ENCODE assay signal across 8 cellular contexts in the genomic region with DNA sequence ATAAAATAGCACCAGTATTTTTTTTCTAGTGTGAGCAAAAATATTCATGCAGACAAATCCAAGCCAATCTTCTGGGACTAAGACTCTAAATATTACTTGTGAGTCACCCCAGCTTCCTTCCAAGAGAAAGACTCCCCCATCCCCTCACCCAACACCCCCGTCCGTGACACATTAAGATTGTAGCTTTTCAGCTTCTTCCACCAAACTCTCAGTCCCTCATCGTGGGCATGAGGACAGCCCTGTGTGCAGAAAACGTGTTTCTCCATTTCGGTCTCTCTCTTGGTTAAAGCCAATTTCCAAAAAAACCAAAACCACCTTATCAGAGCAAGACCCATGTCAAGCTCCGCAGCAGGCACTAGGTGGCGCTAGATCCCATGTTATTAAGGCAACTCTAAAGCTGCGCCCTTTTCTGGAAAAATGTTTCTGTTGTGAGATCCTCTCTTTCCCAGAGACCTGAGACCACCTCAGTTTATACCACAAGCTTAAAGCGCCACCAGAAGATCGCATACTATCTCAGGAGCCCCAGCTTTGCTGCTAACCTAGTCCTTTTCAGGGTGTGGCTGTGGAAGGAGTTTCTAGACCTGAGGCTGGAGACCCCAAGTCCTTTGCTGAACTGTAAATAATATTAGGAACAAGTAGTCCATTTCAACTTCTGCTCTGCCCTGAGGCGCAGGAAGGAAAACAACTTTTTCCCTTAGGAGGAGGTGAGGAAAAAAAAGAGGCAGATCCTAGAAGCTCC.
DNase-seq lines count a peak whose midpoint lies in the region; ATAC-seq and TF ChIP-seq lines count a peak whose summit lies in the region.

No MANE protein-coding gene starts in this region.

- H3K4me2 ChIP-seq in OCI-LY3 (ENCODE audit: low read length), result peak overlapping the region; percentile 70

- H4K20me1 ChIP-seq in OCI-LY3 (ENCODE audit: insufficient read depth, low read length), result no peaks in the 10 kb centered on the region

- H3K9me3 Mint-ChIP-seq in CD8-positive, alpha-beta T cell, result no peaks in the 10 kb centered on the region
- H3K9me3 Mint-ChIP-seq in IgD-negative memory B cell, result no peaks in the 10 kb centered on the region

- no peak for TF ChIP-seq POLR2A in erythroblast (IDR thresholded peaks at IDR 0.05; ENCODE audit: low read length)

- H3K36me3 ChIP-seq in CD8-positive, alpha-beta T cell (ENCODE audit: insufficient read depth, low read length), result no peaks in the 10 kb centered on the region
- no peaks in the 10 kb centered on the region for H3K36me3 ChIP-seq in OCI-LY3 (replicated peaks; ENCODE audit: low read depth, low read length)

- intact Hi-C loops in CD8-positive, alpha-beta T cell (cut with DNase I, micrococcal nuclease), result loop anchor here (1.0 to 5.0 kb wide), 8 partner anchors 157 to 639 kb away; no protein-coding TSS in a partner anchor

- peaks cover 29% of the 10 kb centered on the region for H3K4me1 Mint-ChIP-seq in CD8-positive, alpha-beta T cell (ENCODE audit: low read depth)
- peaks cover 22 to 28% (median 22%) of the 10 kb centered on the region in 3 donors for H3K4me1 Mint-ChIP-seq in IgD-negative memory B cell

- H3K9me3 ChIP-seq in CD8-positive, alpha-beta T cell (ENCODE audit: low read length), result no peaks in the 10 kb centered on the region
- H3K9me3 ChIP-seq in OCI-LY3 (ENCODE audit: insufficient read depth, low read length), result no peaks in the 10 kb centered on the region

- DNase-seq in CD8-positive, alpha-beta T cell, result peak; percentile 52 to 86 (median 75)
- DNase-seq in activated T-cell treated with anti-CD3 and anti-CD28 coated beads for 24 hours (ENCODE audit: low read depth) (peak; percentile 69), erythroblast (lab: John Stamatoyannopoulos, UW) (peak; percentile 82 to 91), mucosa of gallbladder (ENCODE audit: low spot score) (peak; percentile 73)
- DNase-seq in stimulated activated CD8-positive, alpha-beta memory T cell treated with anti-CD3 and anti-CD28 coated beads, Interleukin-2, amount 100 ng/mL, for 1 hour (ENCODE audit: low read depth in 2 of 2), result peak; percentile 67 to 68

- CTCF ChIA-PET in CD8-positive, alpha-beta T cell (lab: Charles Lee), result interaction anchor here (0.6 to 9.0 kb wide), 92 partner anchors 9 to 1874 kb away, joined by 3 to 345 read pairs (median 4); a partner anchor contains a TSS

- POLR2A ChIA-PET in CD8-positive, alpha-beta T cell (lab: Charles Lee), result interaction anchor here (1.0 to 5.3 kb wide), 5 partner anchors 8 to 281 kb away, joined by 3 to 45 read pairs (median 6); a partner anchor contains a TSS

- no peaks in the 10 kb centered on the region for H3K27me3 ChIP-seq in CD8-positive, alpha-beta T cell (ENCODE audit: insufficient read depth, low read length)
- peaks cover 19% of the 10 kb centered on the region; the same call in 1 of the 2 replicates for H3K27me3 ChIP-seq in OCI-LY3 (ENCODE audit: low read depth, low read length)

- H3K9ac ChIP-seq in OCI-LY3 (ENCODE audit: low read length), result peak overlapping the region; percentile 36; the same call in 1 of the 2 replicates

- no peaks in the 10 kb centered on the region for H3K36me3 Mint-ChIP-seq in CD8-positive, alpha-beta T cell
- H3K36me3 Mint-ChIP-seq in IgD-negative memory B cell, result no peaks in the 10 kb centered on the region

- ATAC-seq in CD8-positive, alpha-beta T cell, result peak; percentile 15
- no peak for ATAC-seq in GM21786 (IDR thresholded peaks at IDR 0.05; ENCODE audit: unreplicated experiment)

- peak overlapping the region; percentile 52 for H3K27ac Mint-ChIP-seq in CD8-positive, alpha-beta T cell
- H3K27ac Mint-ChIP-seq in IgD-negative memory B cell, result peak overlapping the region in 1 of 3 donors; percentile 1

- peak overlapping the region; percentile 58 for H3K4me3 Mint-ChIP-seq in CD8-positive, alpha-beta T cell
- peak overlapping the region in 3 of 4 donors; percentile 0 to 79 (median 34) for H3K4me3 Mint-ChIP-seq in IgD-negative memory B cell

- TF ChIP-seq CTCF in CD8-positive, alpha-beta T cell (IDR thresholded peaks at IDR 0.05), result peak; percentile 91
- peak; percentile 95 for TF ChIP-seq CTCF in OCI-LY3 (IDR thresholded peaks at IDR 0.05; ENCODE audit: low read depth, low read length)

- no peak overlapping the region for H3K27ac ChIP-seq in CD8-positive, alpha-beta T cell (ENCODE audit: low read depth, low read length)
- no peak overlapping the region for H3K27ac ChIP-seq in OCI-LY3 (ENCODE audit: low read length)

- H3K4me3 ChIP-seq in CD8-positive, alpha-beta T cell (ENCODE audit: low read depth, low read length), result no peak overlapping the region
- H3K4me3 ChIP-seq in OCI-LY3 (ENCODE audit: low read length), result peak overlapping the region; percentile 68

- H3K79me2 ChIP-seq in OCI-LY3 (ENCODE audit: low read length), result no peaks in the 10 kb centered on the region

- no peaks in the 10 kb centered on the region for H3K27me3 Mint-ChIP-seq in CD8-positive, alpha-beta T cell (ENCODE audit: low read depth)
- peaks cover 2% of the 10 kb centered on the region for H3K27me3 Mint-ChIP-seq in IgD-negative memory B cell

- H2AFZ ChIP-seq in OCI-LY3 (ENCODE audit: low read depth, low read length), result peak overlapping the region; percentile 76

- H3K4me1 ChIP-seq in CD8-positive, alpha-beta T cell (ENCODE audit: insufficient read depth, low read length), result peaks cover 24% of the 10 kb centered on the region
- H3K4me1 ChIP-seq in OCI-LY3 (ENCODE audit: low read length), result peaks cover 23% of the 10 kb centered on the region
